Comparison of ENCODE assay signal across 8 cellular contexts in the genomic region with DNA sequence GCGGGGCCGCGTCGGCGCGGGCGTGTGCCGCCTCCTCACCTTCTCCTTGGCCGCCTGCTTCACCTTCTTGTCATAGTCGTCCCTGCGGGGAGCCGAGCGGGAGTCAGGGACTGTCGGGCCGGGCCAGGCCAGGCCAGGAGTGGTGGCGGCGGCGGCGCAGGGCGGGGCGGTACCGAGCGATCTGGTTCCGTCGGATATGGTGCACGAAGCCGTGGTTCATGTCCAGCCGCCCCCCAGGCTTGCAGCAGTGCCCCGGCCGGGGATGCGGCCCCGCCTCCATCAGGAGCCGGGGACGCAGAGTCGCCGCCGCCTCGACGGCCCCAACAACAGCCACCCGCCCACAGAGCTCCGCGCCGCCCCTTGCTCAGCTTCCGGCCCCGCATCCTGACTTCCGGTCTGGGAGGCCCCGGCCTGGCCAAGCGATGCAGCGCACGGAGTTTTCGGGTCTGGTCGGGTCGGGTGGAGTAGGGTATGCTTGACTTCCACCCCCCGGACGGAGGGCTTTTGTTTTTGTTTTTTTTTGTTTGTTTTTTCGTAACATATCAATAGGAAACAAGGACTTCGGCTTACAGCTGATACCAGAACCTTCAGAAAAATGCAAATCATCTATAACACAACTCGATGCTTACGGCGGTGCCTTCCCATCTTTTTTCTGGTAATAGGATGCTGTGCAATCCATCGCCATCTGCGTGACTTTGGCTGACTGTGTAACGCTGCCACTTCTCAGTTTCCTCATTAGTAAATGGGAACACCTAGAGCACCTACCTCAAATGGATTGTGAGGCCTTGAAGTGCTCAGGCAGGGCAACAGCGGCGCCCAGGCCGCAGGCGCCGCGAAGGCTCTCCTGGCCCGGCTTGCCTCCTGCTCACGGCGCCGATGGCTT. TPM values are rescaled to one million over a fixed set of nuclear protein-coding genes. Genes with fewer than 3 reads are reported as not detected.
A peak's percentile ranks its signal among the peaks of the same experiment; 100 is the strongest.
DNase-seq lines count a peak whose midpoint lies in the region; ATAC-seq and TF ChIP-seq lines count a peak whose summit lies in the region.

A gene with protein sequence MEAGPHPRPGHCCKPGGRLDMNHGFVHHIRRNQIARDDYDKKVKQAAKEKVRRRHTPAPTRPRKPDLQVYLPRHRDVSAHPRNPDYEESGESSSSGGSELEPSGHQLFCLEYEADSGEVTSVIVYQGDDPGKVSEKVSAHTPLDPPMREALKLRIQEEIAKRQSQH (minus strand): TSS at position 362 of the 883 bp plus-strand sequence. CDS start 82 bp downstream, at position 280.

- DNase-seq in DND-41: peak; percentile 88
- DNase-seq in Jurkat, Clone E6-1 (ENCODE audit: low read depth, low spot score): peak; percentile 70
- peak; percentile 88 for DNase-seq in RPMI7951 (ENCODE audit: low read depth)
- DNase-seq in activated T-helper 1 cell treated with anti-CD3 and anti-CD28 coated beads, Interleukin-12 subunit alpha, Interleukin-12 subunit beta, Interleukin-2, Interleukin-4 antibody, amounts not matched to agents 30 ng/mL and 10 ng/mL and 1 ng/mL, durations not matched to agents 14 hours and 24 hours and 36 hours (ENCODE audit: low spot score): peak; percentile 86
- peak; percentile 84 for DNase-seq in fibroblast of gingiva (ENCODE audit: low read depth)
- DNase-seq in naive thymus-derived CD4-positive, alpha-beta T cell: peak; percentile 61 to 92 (median 75)
- DNase-seq in stimulated activated naive B cell treated with anti-CD40 and anti-IgM and Interleukin-4, amounts not matched to agents 10 μg/mL and 1 μg/mL and 100 μg/mL, for 72 hours: peak; percentile 88

- H3K27ac ChIP-seq in DND-41 (ENCODE audit: low read length): peak within 1 kb of the TSS; percentile 96
- H3K27ac ChIP-seq in naive thymus-derived CD4-positive, alpha-beta T cell (ENCODE audit: low read depth, low read length): peak within 1 kb of the TSS; percentile 81

- CTCF ChIA-PET in naive thymus-derived CD4-positive, alpha-beta T cell (lab: Charles Lee): interaction anchor here (0.6 to 0.8 kb wide), 3 partner anchors 17 to 29 kb away, joined by 3 to 5 read pairs (median 3); a partner anchor contains a TSS

- H3K9ac ChIP-seq in DND-41 (ENCODE audit: low read depth, low read length): peak within 1 kb of the TSS; percentile 79

- H3K27me3 ChIP-seq in DND-41 (ENCODE audit: insufficient read depth, low read length, poor library complexity): no peaks in the 10 kb centered on the region
- H3K27me3 ChIP-seq in naive thymus-derived CD4-positive, alpha-beta T cell (ENCODE audit: control insufficient read depth in 2 of 2, insufficient read depth in 2 of 2, low read length in 2 of 2): no peaks in the 10 kb centered on the region

- H3K36me3 ChIP-seq in DND-41 (ENCODE audit: insufficient read depth, low read length): peaks cover 34% of the 10 kb centered on the region
- peaks cover 0 to 34% (median 5%) of the 10 kb centered on the region in 3 experiments for H3K36me3 ChIP-seq in naive thymus-derived CD4-positive, alpha-beta T cell (ENCODE audit: control insufficient read depth in 2 of 3, insufficient read depth in 3 of 3, low read length in 3 of 3)

- no peaks in the 10 kb centered on the region for H3K9me3 Mint-ChIP-seq in activated T-helper 1 cell treated with anti-CD3 and anti-CD28 coated beads, Interleukin-12 subunit alpha, Interleukin-12 subunit beta, Interleukin-2, Interleukin-4 antibody, amounts not matched to agents 30 ng/mL and 10 ng/mL and 1 ng/mL, durations not matched to agents 14 hours and 24 hours and 36 hours
- H3K9me3 Mint-ChIP-seq in naive thymus-derived CD4-positive, alpha-beta T cell: no peaks in the 10 kb centered on the region
- no peaks in the 10 kb centered on the region for H3K9me3 Mint-ChIP-seq in stimulated activated naive B cell treated with anti-CD40 and anti-IgM and Interleukin-4, amounts not matched to agents 10 μg/mL and 1 μg/mL and 100 μg/mL, for 72 hours

- H3K4me2 ChIP-seq in DND-41 (ENCODE audit: insufficient read depth, low read length): peak within 1 kb of the TSS; percentile 87

- peak within 1 kb of the TSS; percentile 89 for H3K27ac Mint-ChIP-seq in activated T-helper 1 cell treated with anti-CD3 and anti-CD28 coated beads, Interleukin-12 subunit alpha, Interleukin-12 subunit beta, Interleukin-2, Interleukin-4 antibody, amounts not matched to agents 30 ng/mL and 10 ng/mL and 1 ng/mL, durations not matched to agents 14 hours and 24 hours and 36 hours
- H3K27ac Mint-ChIP-seq in naive thymus-derived CD4-positive, alpha-beta T cell: peak within 1 kb of the TSS; percentile 86 to 99 (median 96)
- peak within 1 kb of the TSS; percentile 98 for H3K27ac Mint-ChIP-seq in stimulated activated naive B cell treated with anti-CD40 and anti-IgM and Interleukin-4, amounts not matched to agents 10 μg/mL and 1 μg/mL and 100 μg/mL, for 72 hours

- H3K4me3 ChIP-seq in DND-41 (ENCODE audit: low read depth in 1 of 2, low read length in 2 of 2): peak within 1 kb of the TSS; percentile 66 to 91
- H3K4me3 ChIP-seq in Jurkat, Clone E6-1 (ENCODE audit: low read length): peak within 1 kb of the TSS; percentile 75
- H3K4me3 ChIP-seq in naive thymus-derived CD4-positive, alpha-beta T cell (ENCODE audit: low read length): peak within 1 kb of the TSS; percentile 65

- POLR2A ChIA-PET in naive thymus-derived CD4-positive, alpha-beta T cell (lab: Charles Lee): interaction anchor here (0.6 to 4.3 kb wide), 18 partner anchors 8 to 829 kb away, joined by 3 to 30 read pairs (median 6); a partner anchor contains a TSS

- peaks cover 35% of the 10 kb centered on the region for H3K4me1 ChIP-seq in DND-41 (ENCODE audit: insufficient read depth, low read length)
- peaks cover 11 to 16% of the 10 kb centered on the region in 2 donors for H3K4me1 ChIP-seq in naive thymus-derived CD4-positive, alpha-beta T cell (ENCODE audit: control insufficient read depth in 2 of 2, insufficient read depth in 2 of 2, low read length in 2 of 2)

- no peak for TF ChIP-seq CTCF in DND-41 (IDR thresholded peaks at IDR 0.05; ENCODE audit: borderline replicate concordance, extremely low read depth, low read length, poor library complexity, severe bottlenecking)

- intact Hi-C loops in activated T-helper 1 cell treated with anti-CD3 and anti-CD28 coated beads, Interleukin-12 subunit alpha, Interleukin-12 subunit beta, Interleukin-2, Interleukin-4 antibody, amounts not matched to agents 30 ng/mL and 10 ng/mL and 1 ng/mL, durations not matched to agents 14 hours and 24 hours and 36 hours (cut with micrococcal nuclease): loop anchor here (1.0 to 10.0 kb wide), 4 partner anchors 10 to 833 kb away; a partner anchor contains a TSS
- intact Hi-C loops in naive thymus-derived CD4-positive, alpha-beta T cell (cut with micrococcal nuclease): loop anchor here (1.0 to 10.0 kb wide), 9 partner anchors 10 to 833 kb away; a partner anchor contains a TSS

- H2AFZ ChIP-seq in DND-41 (ENCODE audit: low read depth, low read length): peak within 1 kb of the TSS; percentile 98

- peaks cover 12% of the 10 kb centered on the region for H3K4me1 Mint-ChIP-seq in activated T-helper 1 cell treated with anti-CD3 and anti-CD28 coated beads, Interleukin-12 subunit alpha, Interleukin-12 subunit beta, Interleukin-2, Interleukin-4 antibody, amounts not matched to agents 30 ng/mL and 10 ng/mL and 1 ng/mL, durations not matched to agents 14 hours and 24 hours and 36 hours (ENCODE audit: low read depth)
- peaks cover 14 to 52% (median 44%) of the 10 kb centered on the region in 7 donors for H3K4me1 Mint-ChIP-seq in naive thymus-derived CD4-positive, alpha-beta T cell
- peaks cover 10 to 44% of the 10 kb centered on the region in 2 donors for H3K4me1 Mint-ChIP-seq in stimulated activated naive B cell treated with anti-CD40 and anti-IgM and Interleukin-4, amounts not matched to agents 10 μg/mL and 1 μg/mL and 100 μg/mL, for 72 hours

- peaks cover 19% of the 10 kb centered on the region for H3K36me3 Mint-ChIP-seq in activated T-helper 1 cell treated with anti-CD3 and anti-CD28 coated beads, Interleukin-12 subunit alpha, Interleukin-12 subunit beta, Interleukin-2, Interleukin-4 antibody, amounts not matched to agents 30 ng/mL and 10 ng/mL and 1 ng/mL, durations not matched to agents 14 hours and 24 hours and 36 hours (ENCODE audit: low read depth)
- peaks cover 0 to 17% (median 4%) of the 10 kb centered on the region in 5 donors for H3K36me3 Mint-ChIP-seq in naive thymus-derived CD4-positive, alpha-beta T cell
- peaks cover 15 to 20% of the 10 kb centered on the region in 2 donors for H3K36me3 Mint-ChIP-seq in stimulated activated naive B cell treated with anti-CD40 and anti-IgM and Interleukin-4, amounts not matched to agents 10 μg/mL and 1 μg/mL and 100 μg/mL, for 72 hours

- H3K79me2 ChIP-seq in DND-41 (ENCODE audit: insufficient read depth, low read length): peaks cover 45% of the 10 kb centered on the region

- ATAC-seq in DND-41 (ENCODE audit: insufficient read depth, low read depth) (peak; percentile 78), GM21619 (IDR thresholded peaks at IDR 0.05; ENCODE audit: unreplicated experiment) (peak; percentile 69)
- ATAC-seq in naive thymus-derived CD4-positive, alpha-beta T cell: peak; percentile 76
- ATAC-seq in stimulated activated naive B cell treated with anti-CD40 and anti-IgM and Interleukin-4, amounts not matched to agents 10 μg/mL and 1 μg/mL and 100 μg/mL, for 72 hours (replicated peaks): peak; percentile 78 to 82

- H3K9me3 ChIP-seq in DND-41 (ENCODE audit: insufficient read depth, low read length, severe bottlenecking): no peaks in the 10 kb centered on the region
- H3K9me3 ChIP-seq in naive thymus-derived CD4-positive, alpha-beta T cell (ENCODE audit: control insufficient read depth in 2 of 3, low read length in 3 of 3): no peaks in the 10 kb centered on the region

- H3K27me3 Mint-ChIP-seq in activated T-helper 1 cell treated with anti-CD3 and anti-CD28 coated beads, Interleukin-12 subunit alpha, Interleukin-12 subunit beta, Interleukin-2, Interleukin-4 antibody, amounts not matched to agents 30 ng/mL and 10 ng/mL and 1 ng/mL, durations not matched to agents 14 hours and 24 hours and 36 hours (ENCODE audit: insufficient read depth): no peaks in the 10 kb centered on the region
- no peaks in the 10 kb centered on the region for H3K27me3 Mint-ChIP-seq in naive thymus-derived CD4-positive, alpha-beta T cell
- H3K27me3 Mint-ChIP-seq in stimulated activated naive B cell treated with anti-CD40 and anti-IgM and Interleukin-4, amounts not matched to agents 10 μg/mL and 1 μg/mL and 100 μg/mL, for 72 hours: no peaks in the 10 kb centered on the region

- H4K20me1 ChIP-seq in DND-41 (ENCODE audit: insufficient read depth, low read length): peaks cover 12% of the 10 kb centered on the region

- peak within 1 kb of the TSS; percentile 98 for H3K4me3 Mint-ChIP-seq in activated T-helper 1 cell treated with anti-CD3 and anti-CD28 coated beads, Interleukin-12 subunit alpha, Interleukin-12 subunit beta, Interleukin-2, Interleukin-4 antibody, amounts not matched to agents 30 ng/mL and 10 ng/mL and 1 ng/mL, durations not matched to agents 14 hours and 24 hours and 36 hours
- H3K4me3 Mint-ChIP-seq in naive thymus-derived CD4-positive, alpha-beta T cell: peak within 1 kb of the TSS; percentile 96 to 100 (median 98)
- H3K4me3 Mint-ChIP-seq in stimulated activated naive B cell treated with anti-CD40 and anti-IgM and Interleukin-4, amounts not matched to agents 10 μg/mL and 1 μg/mL and 100 μg/mL, for 72 hours: peak within 1 kb of the TSS; percentile 86 to 100

RNA-seq across cellular contexts. Expression of the gene that starts here (rescaled TPM):
- 51.4 TPM for polyA plus RNA-seq in Jurkat, Clone E6-1 (2012; ENCODE audit: insufficient read depth, insufficient read length)
- 20.0 and 27.9 TPM in 2 replicates for total RNA-seq in RPMI7951 (2014; rRNA removed; shearing (Covaris generic))
- 36.3 and 36.7 TPM in 2 replicates for total RNA-seq in activated T-helper 1 cell treated with anti-CD3 and anti-CD28 coated beads, Interleukin-12 subunit alpha, Interleukin-12 subunit beta, Interleukin-2, Interleukin-4 antibody, amounts not matched to agents 30 ng/mL and 10 ng/mL and 1 ng/mL, durations not matched to agents 14 hours and 24 hours and 36 hours
- 10 to 100 TPM; 40.9 to 92.1 (median 51.6) TPM for total RNA-seq in naive thymus-derived CD4-positive, alpha-beta T cell
- polyA plus RNA-seq in naive thymus-derived CD4-positive, alpha-beta T cell: 10 to 100 TPM; 24.9 to 26.6 TPM

Comparison
In these comparisons a context has a peak if more than half of its experiments do, and no peak if none do; other contexts are left out.
1. Peak in every context shown above with its lines: DNase-seq, ATAC-seq, H3K4me3 ChIP-seq and H3K27ac ChIP-seq.